ENCODE assay signal across 8 cellular contexts in genomic region chrX:78092296-78092695, GRCh38. TPM values are rescaled to one million over a fixed set of nuclear protein-coding genes. Genes with fewer than 3 reads are reported as not detected.
A peak's percentile ranks its signal among the peaks of the same experiment; 100 is the strongest.
DNase-seq lines count a peak whose midpoint lies in the region; ATAC-seq and TF ChIP-seq lines count a peak whose summit lies in the region.

No MANE protein-coding gene starts in this region.

- no peaks in the 10 kb centered on the region for H3F3A ChIP-seq in SK-N-SH (replicated peaks; ENCODE audit: insufficient read depth)

- 29% methylated on average over 2 of the region's 2 CpGs for WGBS in SK-N-SH (ENCODE audit: low lambda C conversion rate)
- 48% methylated on average over 2 of the region's 2 CpGs for WGBS in hepatocyte (ENCODE audit: low lambda C conversion rate, missing lambda C conversion rate)
- no CpG with 5 or more reads among the region's 2 CpGs for WGBS in trophoblast cell (ENCODE audit: extremely low coverage, insufficient coverage, insufficient read length)

- no peak overlapping the region for H3K18ac ChIP-seq in trophoblast cell (ENCODE audit: low read length)

- H2AK5ac ChIP-seq in trophoblast cell (ENCODE audit: low read length): no peak overlapping the region

- CTCF ChIA-PET in SK-N-SH (lab: Yijun Ruan, JAX): interaction anchor here (0.6 kb wide), 1 partner anchor 63 kb away, joined by 3 read pairs; no protein-coding TSS in a partner anchor

- no peak overlapping the region for H3K27ac ChIP-seq in SK-N-SH (ENCODE audit: low read depth in 2 of 2, low read length in 1 of 2)
- no peak overlapping the region for H3K27ac ChIP-seq in hepatocyte
- H3K27ac ChIP-seq in trophoblast cell (ENCODE audit: low read depth, low read length): no peak overlapping the region

- H3K36me3 ChIP-seq in SK-N-SH (replicated peaks in 1 of 2; ENCODE audit: control insufficient read depth in 1 of 2, insufficient read depth in 2 of 2, low read length in 1 of 2): no peaks in the 10 kb centered on the region
- H3K36me3 ChIP-seq in hepatocyte (replicated peaks; ENCODE audit: insufficient read depth, low read depth): no peaks in the 10 kb centered on the region
- no peaks in the 10 kb centered on the region for H3K36me3 ChIP-seq in trophoblast cell (ENCODE audit: control insufficient read depth in 1 of 2, insufficient read depth in 2 of 2, low read length in 2 of 2)

- H3K9ac ChIP-seq in SK-N-SH: no peak overlapping the region
- H3K9ac ChIP-seq in trophoblast cell (ENCODE audit: low read length): no peak overlapping the region

- POLR2A ChIA-PET in SK-N-SH (lab: Yijun Ruan, JAX): no interaction called here

- TF ChIP-seq CTCF in SK-N-SH (IDR thresholded peaks at IDR 0.05) (peak; percentile 56), hepatocyte (IDR thresholded peaks at IDR 0.05; ENCODE audit: poor library complexity) (no peak)

- no peaks in the 10 kb centered on the region; a peak in 1 of 4 replicates for H3K4me1 ChIP-seq in SK-N-SH (ENCODE audit: control insufficient read depth in 1 of 2, insufficient read depth in 2 of 2, low read depth in 1 of 2, low read length in 1 of 2)
- H3K4me1 ChIP-seq in hepatocyte (ENCODE audit: insufficient read depth): no peaks in the 10 kb centered on the region
- no peaks in the 10 kb centered on the region for H3K4me1 ChIP-seq in trophoblast cell (ENCODE audit: control insufficient read depth in 1 of 2, insufficient read depth in 2 of 2, low read length in 2 of 2)

- H3K4me3 ChIP-seq in SK-N-SH (ENCODE audit: low read depth in 2 of 2, low read length in 1 of 2) (no peak overlapping the region), hepatocyte (no peak overlapping the region), trophoblast cell (ENCODE audit: low read depth, low read length) (no peak overlapping the region)

- H2BK120ac ChIP-seq in trophoblast cell (ENCODE audit: insufficient read depth, low read length, poor library complexity): no peak overlapping the region

- H3K4me2 ChIP-seq in SK-N-SH (no peak overlapping the region), hepatocyte (no peak overlapping the region), trophoblast cell (ENCODE audit: low read length) (no peak overlapping the region)

- ATAC-seq in GM18519 (IDR thresholded peaks at IDR 0.05; ENCODE audit: low FRiP score, unreplicated experiment) (peak; percentile 69), HG03060 (IDR thresholded peaks at IDR 0.05; ENCODE audit: low read depth, unreplicated experiment) (peak; percentile 94)

- H2AFZ ChIP-seq in SK-N-SH (ENCODE audit: low read depth) (no peak overlapping the region), hepatocyte (no peak overlapping the region), trophoblast cell (ENCODE audit: insufficient read depth, low read length, poor library complexity) (no peak overlapping the region)

- H4K12ac ChIP-seq in trophoblast cell (ENCODE audit: low read depth, low read length): no peak overlapping the region

- TF ChIP-seq RAD21 in SK-N-SH (IDR thresholded peaks at IDR 0.05; ENCODE audit: low read length): peak; percentile 62

- H3K79me2 ChIP-seq in SK-N-SH (ENCODE audit: insufficient read depth) (no peaks in the 10 kb centered on the region), hepatocyte (no peaks in the 10 kb centered on the region), trophoblast cell (ENCODE audit: control insufficient read depth, insufficient read depth, low read length, poor library complexity) (no peaks in the 10 kb centered on the region)

- DNase-seq in AG08396 (ENCODE audit: low spot score) (peak; percentile 22), SK-N-SH (no peak), iPS DF 19.7 (ENCODE audit: low read depth, low spot score) (peak; percentile 60), hepatocyte (ENCODE audit: low spot score) (no peak), COR-L47 (lab: John Stamatoyannopoulos, UW) (no peak), trophoblast cell (no peak)

- H3K79me1 ChIP-seq in trophoblast cell (ENCODE audit: low read length): no peaks in the 10 kb centered on the region

- no peaks in the 10 kb centered on the region for H3K9me3 ChIP-seq in SK-N-SH
- H3K9me3 ChIP-seq in hepatocyte (ENCODE audit: low read depth): no peaks in the 10 kb centered on the region
- no peaks in the 10 kb centered on the region for H3K9me3 ChIP-seq in trophoblast cell (ENCODE audit: insufficient read depth, low read depth, low read length)

- H4K8ac ChIP-seq in trophoblast cell (ENCODE audit: low read depth, low read length): no peak overlapping the region

- H3K27me3 ChIP-seq in SK-N-SH (ENCODE audit: insufficient read depth): no peaks in the 10 kb centered on the region
- no peaks in the 10 kb centered on the region for H3K27me3 ChIP-seq in hepatocyte
- no peaks in the 10 kb centered on the region for H3K27me3 ChIP-seq in trophoblast cell (ENCODE audit: insufficient read depth, low read length)

- H3K23ac ChIP-seq in trophoblast cell (ENCODE audit: low read length): no peak overlapping the region

- H3K14ac ChIP-seq in trophoblast cell (ENCODE audit: low read length): no peak overlapping the region

- no peak overlapping the region for H3K4ac ChIP-seq in trophoblast cell (ENCODE audit: low read depth, low read length)

- H4K91ac ChIP-seq in trophoblast cell (ENCODE audit: low read depth, low read length): no peak overlapping the region

- no peak for TF ChIP-seq EP300 in SK-N-SH (IDR thresholded peaks at IDR 0.05; ENCODE audit: borderline replicate concordance in 1 of 2, low read depth in 1 of 2, low read length in 1 of 2)

- no peaks in the 10 kb centered on the region for H4K20me1 ChIP-seq in SK-N-SH (ENCODE audit: insufficient read depth)
- H4K20me1 ChIP-seq in hepatocyte (ENCODE audit: insufficient read depth, poor library complexity, severe bottlenecking): no peaks in the 10 kb centered on the region

- no peak overlapping the region for H2BK12ac ChIP-seq in trophoblast cell (ENCODE audit: low read length)

- H2BK5ac ChIP-seq in trophoblast cell (ENCODE audit: low read depth, low read length, poor library complexity): no peak overlapping the region

- H3K9me2 ChIP-seq in SK-N-SH (no peaks in the 10 kb centered on the region), hepatocyte (replicated peaks; ENCODE audit: insufficient read depth) (no peaks in the 10 kb centered on the region)

TF ChIP-seq in SK-N-SH, 30 proteins besides CTCF, POLR2A, EP300 and RAD21:
- TF ChIP-seq NRF1 (IDR thresholded peaks at IDR 0.05; ENCODE audit: low read depth, low read length): no peak
- no peak for TF ChIP-seq YY1 (IDR thresholded peaks at IDR 0.05; ENCODE audit: low read depth)
- TF ChIP-seq MEF2A (IDR thresholded peaks at IDR 0.05; ENCODE audit: borderline replicate concordance, low read depth): no peak
- no peak for TF ChIP-seq FOSL2 (IDR thresholded peaks at IDR 0.05; ENCODE audit: borderline replicate concordance, low read depth)
- TF ChIP-seq GATA2 (CRISPR knock-in tag; IDR thresholded peaks at IDR 0.05): no peak
- TF ChIP-seq SMC3 (IDR thresholded peaks at IDR 0.05; ENCODE audit: low read depth, low read length): peak; percentile 37
- no peak for TF ChIP-seq JUND (IDR thresholded peaks at IDR 0.05)
- no peak for TF ChIP-seq MAX (IDR thresholded peaks at IDR 0.05; ENCODE audit: low read depth)

RNA-seq across cellular contexts. Expression of gene PGK1, which starts 11.8 kb away (rescaled TPM):
- polyA plus RNA-seq in SK-N-SH (2012; rRNA removed) (260 and 405 TPM in 2 replicates), hepatocyte (279 and 283 TPM in 2 replicates)
- polyA plus RNA-seq in SK-N-SH (2012; cell fraction: cytosol; rRNA removed): 346 and 382 TPM in 2 replicates
- polyA plus RNA-seq in SK-N-SH (2012; cell fraction: nucleus; rRNA removed): 164 and 325 TPM in 2 replicates
- total RNA-seq in hepatocyte: 236 and 255 TPM in 2 replicates
- 182 and 184 TPM in 2 replicates for polyA plus RNA-seq in trophoblast cell (2013)

RNA-seq across cellular contexts. Expression of gene TAF9B, which starts 47.2 kb away (rescaled TPM):
- polyA plus RNA-seq in SK-N-SH (2012; rRNA removed) (11.6 and 12.5 TPM in 2 replicates), hepatocyte (12.0 and 13.5 TPM in 2 replicates)
- 17.2 and 19.6 TPM in 2 replicates for polyA plus RNA-seq in SK-N-SH (2012; cell fraction: cytosol; rRNA removed)
- polyA plus RNA-seq in SK-N-SH (2012; cell fraction: nucleus; rRNA removed): 6.8 and 7.7 TPM in 2 replicates
- 20.0 and 23.0 TPM in 2 replicates for total RNA-seq in hepatocyte
- 13.3 and 15.6 TPM in 2 replicates for polyA plus RNA-seq in trophoblast cell (2013)

Comparison
In these comparisons a context has a peak if more than half of its experiments do, and no peak if none do; other contexts are left out.
1. DNase-seq: peak in AG08396 (single experiment) and iPS DF 19.7 (single experiment); none in SK-N-SH (single experiment), hepatocyte (single experiment), COR-L47 (single experiment) and trophoblast cell (0 of 2).